In the genomic region with DNA sequence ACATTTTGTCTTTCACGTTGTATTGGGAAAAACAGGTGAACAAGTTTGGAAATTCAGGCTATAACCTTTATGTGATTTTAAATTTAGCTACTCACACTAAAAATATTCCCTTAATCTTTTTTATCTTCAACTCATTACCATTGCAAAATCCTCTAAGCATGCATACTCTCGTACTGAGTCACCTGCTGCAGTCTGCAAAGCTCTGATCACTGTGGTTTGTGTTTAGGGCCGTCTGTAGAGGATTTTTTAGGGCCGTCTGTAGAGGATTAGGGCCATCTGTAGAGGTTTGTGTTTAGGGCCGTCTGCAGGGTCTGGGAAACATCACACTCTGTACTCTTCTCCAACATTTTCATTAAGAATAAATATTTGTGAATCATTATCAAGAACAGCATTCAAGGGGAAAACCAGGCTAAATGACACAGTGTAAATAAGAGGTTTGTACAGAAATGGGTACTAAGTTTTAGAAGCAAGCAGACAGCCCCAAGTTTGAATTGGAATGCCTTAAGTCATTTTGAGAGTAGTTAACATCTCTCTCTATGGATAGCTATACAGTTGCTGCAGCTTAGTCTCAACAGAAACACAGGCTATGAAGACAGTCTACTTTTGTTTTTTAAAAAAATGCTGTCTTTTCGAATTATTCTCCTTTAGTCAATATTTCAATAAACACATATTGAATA, we compare ENCODE assay signal across 8 cellular contexts.
DNase-seq lines count a peak whose midpoint lies in the region; ATAC-seq, FAIRE-seq and TF ChIP-seq lines count a peak whose summit lies in the region.

No MANE protein-coding gene starts in this region.

- TF ChIP-seq CTCF in AG09309 (IDR thresholded peaks at IDR 0.05; ENCODE audit: control insufficient read depth, insufficient read depth, low read depth, low read length, missing control alignments) (no peak), HCT116 (IDR thresholded peaks at IDR 0.05 in 2 of 3, conservative IDR thresholded peaks at IDR 0.05 in 1 of 3; ENCODE audit: borderline replicate concordance in 1 of 3, insufficient read depth in 1 of 3, low read depth in 2 of 3, low read length in 2 of 3) (no peak), testis (IDR thresholded peaks at IDR 0.05) (no peak)

- no peak overlapping the region for H3K4me2 ChIP-seq in HCT116 (ENCODE audit: low read length)

- DNase-seq in AG09309 (ENCODE audit: low read depth) (peak; percentile 78), HCT116 (ENCODE audit: low read depth, low spot score) (no peak), RCC 7860 (ENCODE audit: low spot score) (peak; percentile 80), right cardiac atrium (no peak), NCI-H2171 treated with DMSO at 0.1 percent for 48 hours (lab: John Stamatoyannopoulos, UW) (no peak), LoVo (ENCODE audit: low spot score) (no peak), hippocampal formation (lab: John Stamatoyannopoulos, UW) (no peak), testis (no peak)

- no peaks in the 10 kb centered on the region for H3K79me2 ChIP-seq in HCT116 (ENCODE audit: insufficient read depth, low read length)

- TF ChIP-seq POLR2A in HCT116 (IDR thresholded peaks at IDR 0.05; ENCODE audit: borderline replicate concordance, extremely low read depth, insufficient read depth, insufficient read length) (no peak), testis (IDR thresholded peaks at IDR 0.05) (no peak)

- ATAC-seq in HCT116 (peak; percentile 52; the same call in 1 of the 2 replicates), right cardiac atrium (peak; percentile 55 to 56)

- no peak overlapping the region for H3K9ac ChIP-seq in HCT116 (ENCODE audit: low read length)

- H3K27me3 ChIP-seq in HCT116 (ENCODE audit: insufficient read depth, low read length) (no peaks in the 10 kb centered on the region), right cardiac atrium (ENCODE audit: control insufficient read depth, insufficient read depth) (no peaks in the 10 kb centered on the region), testis (no peaks in the 10 kb centered on the region)

- H3K9me3 ChIP-seq in HCT116 (ENCODE audit: control insufficient read depth in 1 of 2, insufficient read depth in 1 of 2, low read depth in 1 of 2, low read length in 2 of 2) (no peaks in the 10 kb centered on the region), right cardiac atrium (ENCODE audit: control insufficient read depth, low read length) (no peaks in the 10 kb centered on the region), testis (no peaks in the 10 kb centered on the region)

- POLR2A ChIA-PET in HCT116 (lab: Charles Lee): no interaction called here

- FAIRE-seq in RCC 7860 (lab: Jason Lieb, UNC): peak; percentile 93

- no peak overlapping the region for H3K4me3 ChIP-seq in AG09309 (ENCODE audit: control insufficient read depth, low read depth, low read length)
- no peak overlapping the region for H3K4me3 ChIP-seq in HCT116 (replicated peaks in 1 of 2; ENCODE audit: low read depth in 1 of 2, low read length in 2 of 2)
- peak overlapping the region; percentile 5 for H3K4me3 ChIP-seq in right cardiac atrium (ENCODE audit: low read length)
- H3K4me3 ChIP-seq in testis: no peak overlapping the region

- CTCF ChIA-PET in HCT116 (lab: Charles Lee): no interaction called here

- no peak overlapping the region for H2AFZ ChIP-seq in HCT116 (ENCODE audit: low read depth, low read length, poor library complexity, severe bottlenecking)

- no peak overlapping the region for H3K27ac ChIP-seq in HCT116 (ENCODE audit: low read depth, low read length)
- H3K27ac ChIP-seq in right cardiac atrium (ENCODE audit: low read length): no peak overlapping the region
- H3K27ac ChIP-seq in testis: no peak overlapping the region

- H3K4me1 ChIP-seq in HCT116 (ENCODE audit: control insufficient read depth in 1 of 2, insufficient read depth in 2 of 2, low read length in 2 of 2) (no peaks in the 10 kb centered on the region), right cardiac atrium (ENCODE audit: control insufficient read depth, insufficient read depth, low read length) (peaks cover 2% of the 10 kb centered on the region), testis (no peaks in the 10 kb centered on the region)

- intact Hi-C loops in HCT116 (cut with micrococcal nuclease): no loop called here
- intact Hi-C loops in right cardiac atrium (cut with DNase I): no loop called here
- intact Hi-C loops in testis (cut with DNase I; ENCODE audit: low total_unique reads): no loop called here

- RAD21 ChIA-PET in HCT116 (lab: Charles Lee; ENCODE audit: low non-redundant PET in 1 of 2, low total read pairs in 2 of 2, uncharacterized antibody in 2 of 2, unreplicated experiment in 2 of 2): no interaction called here

- no peaks in the 10 kb centered on the region for H4K20me1 ChIP-seq in HCT116 (ENCODE audit: insufficient read depth)

- H3K36me3 ChIP-seq in HCT116 (ENCODE audit: control insufficient read depth in 1 of 2, insufficient read depth in 2 of 2, low read length in 2 of 2) (no peaks in the 10 kb centered on the region), testis (ENCODE audit: low read depth, missing control alignments) (no peaks in the 10 kb centered on the region)

- no peaks in the 10 kb centered on the region for H3K9me2 ChIP-seq in HCT116 (ENCODE audit: insufficient read depth)

- WGBS in right cardiac atrium: 31% methylated on average over 6 of the region's 6 CpGs
- 49 to 50% methylated on average over 6 of the region's 6 CpGs for whole genome bisulfite sequencing in testis, 2 donors

- no peak for TF ChIP-seq RAD21 in HCT116 (IDR thresholded peaks at IDR 0.05; ENCODE audit: low read depth)

- no TSS peak for BruUV-seq in HCT116 (replicated peaks; lab: Mats Ljungman, UMichigan)

TF ChIP-seq in HCT116, 20 proteins besides CTCF, POLR2A, EP300 and RAD21 (continues in another document):
- no peak for TF ChIP-seq YY1 (IDR thresholded peaks at IDR 0.05; ENCODE audit: extremely low read depth, insufficient replicate concordance, low read depth, low read length)
- TF ChIP-seq, protein P1, sequence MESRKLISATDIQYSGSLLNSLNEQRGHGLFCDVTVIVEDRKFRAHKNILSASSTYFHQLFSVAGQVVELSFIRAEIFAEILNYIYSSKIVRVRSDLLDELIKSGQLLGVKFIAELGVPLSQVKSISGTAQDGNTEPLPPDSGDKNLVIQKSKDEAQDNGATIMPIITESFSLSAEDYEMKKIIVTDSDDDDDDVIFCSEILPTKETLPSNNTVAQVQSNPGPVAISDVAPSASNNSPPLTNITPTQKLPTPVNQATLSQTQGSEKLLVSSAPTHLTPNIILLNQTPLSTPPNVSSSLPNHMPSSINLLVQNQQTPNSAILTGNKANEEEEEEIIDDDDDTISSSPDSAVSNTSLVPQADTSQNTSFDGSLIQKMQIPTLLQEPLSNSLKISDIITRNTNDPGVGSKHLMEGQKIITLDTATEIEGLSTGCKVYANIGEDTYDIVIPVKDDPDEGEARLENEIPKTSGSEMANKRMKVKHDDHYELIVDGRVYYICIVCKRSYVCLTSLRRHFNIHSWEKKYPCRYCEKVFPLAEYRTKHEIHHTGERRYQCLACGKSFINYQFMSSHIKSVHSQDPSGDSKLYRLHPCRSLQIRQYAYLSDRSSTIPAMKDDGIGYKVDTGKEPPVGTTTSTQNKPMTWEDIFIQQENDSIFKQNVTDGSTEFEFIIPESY (IDR thresholded peaks at IDR 0.05; ENCODE audit: extremely low read depth, insufficient replicate concordance, low read length): no peak
- no peak for TF ChIP-seq ZFX (IDR thresholded peaks at IDR 0.05)
- no peak for TF ChIP-seq EGR1 (IDR thresholded peaks at IDR 0.05; ENCODE audit: low read depth)
- TF ChIP-seq SP1 (IDR thresholded peaks at IDR 0.05; ENCODE audit: low read depth): no peak
- no peak for TF ChIP-seq EZH2 (IDR thresholded peaks at IDR 0.05)
- no peak for TF ChIP-seq POLR2AphosphoS5 (IDR thresholded peaks at IDR 0.05; ENCODE audit: low read depth, low read length)
- TF ChIP-seq, protein P2, sequence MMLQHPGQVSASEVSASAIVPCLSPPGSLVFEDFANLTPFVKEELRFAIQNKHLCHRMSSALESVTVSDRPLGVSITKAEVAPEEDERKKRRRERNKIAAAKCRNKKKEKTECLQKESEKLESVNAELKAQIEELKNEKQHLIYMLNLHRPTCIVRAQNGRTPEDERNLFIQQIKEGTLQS (IDR thresholded peaks at IDR 0.05): no peak
- TF ChIP-seq, protein P3, sequence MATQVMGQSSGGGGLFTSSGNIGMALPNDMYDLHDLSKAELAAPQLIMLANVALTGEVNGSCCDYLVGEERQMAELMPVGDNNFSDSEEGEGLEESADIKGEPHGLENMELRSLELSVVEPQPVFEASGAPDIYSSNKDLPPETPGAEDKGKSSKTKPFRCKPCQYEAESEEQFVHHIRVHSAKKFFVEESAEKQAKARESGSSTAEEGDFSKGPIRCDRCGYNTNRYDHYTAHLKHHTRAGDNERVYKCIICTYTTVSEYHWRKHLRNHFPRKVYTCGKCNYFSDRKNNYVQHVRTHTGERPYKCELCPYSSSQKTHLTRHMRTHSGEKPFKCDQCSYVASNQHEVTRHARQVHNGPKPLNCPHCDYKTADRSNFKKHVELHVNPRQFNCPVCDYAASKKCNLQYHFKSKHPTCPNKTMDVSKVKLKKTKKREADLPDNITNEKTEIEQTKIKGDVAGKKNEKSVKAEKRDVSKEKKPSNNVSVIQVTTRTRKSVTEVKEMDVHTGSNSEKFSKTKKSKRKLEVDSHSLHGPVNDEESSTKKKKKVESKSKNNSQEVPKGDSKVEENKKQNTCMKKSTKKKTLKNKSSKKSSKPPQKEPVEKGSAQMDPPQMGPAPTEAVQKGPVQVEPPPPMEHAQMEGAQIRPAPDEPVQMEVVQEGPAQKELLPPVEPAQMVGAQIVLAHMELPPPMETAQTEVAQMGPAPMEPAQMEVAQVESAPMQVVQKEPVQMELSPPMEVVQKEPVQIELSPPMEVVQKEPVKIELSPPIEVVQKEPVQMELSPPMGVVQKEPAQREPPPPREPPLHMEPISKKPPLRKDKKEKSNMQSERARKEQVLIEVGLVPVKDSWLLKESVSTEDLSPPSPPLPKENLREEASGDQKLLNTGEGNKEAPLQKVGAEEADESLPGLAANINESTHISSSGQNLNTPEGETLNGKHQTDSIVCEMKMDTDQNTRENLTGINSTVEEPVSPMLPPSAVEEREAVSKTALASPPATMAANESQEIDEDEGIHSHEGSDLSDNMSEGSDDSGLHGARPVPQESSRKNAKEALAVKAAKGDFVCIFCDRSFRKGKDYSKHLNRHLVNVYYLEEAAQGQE (IDR thresholded peaks at IDR 0.05; ENCODE audit: low read depth): no peak
- TF ChIP-seq CEBPB (IDR thresholded peaks at IDR 0.05; ENCODE audit: low read depth): no peak
- no peak for TF ChIP-seq SIN3A (IDR thresholded peaks at IDR 0.05; ENCODE audit: low read depth)
- no peak for TF ChIP-seq EZH2phosphoT487 (IDR thresholded peaks at IDR 0.05; ENCODE audit: borderline replicate concordance)
- no peak for TF ChIP-seq SRF (IDR thresholded peaks at IDR 0.05; ENCODE audit: low read depth)
- TF ChIP-seq, protein P4, sequence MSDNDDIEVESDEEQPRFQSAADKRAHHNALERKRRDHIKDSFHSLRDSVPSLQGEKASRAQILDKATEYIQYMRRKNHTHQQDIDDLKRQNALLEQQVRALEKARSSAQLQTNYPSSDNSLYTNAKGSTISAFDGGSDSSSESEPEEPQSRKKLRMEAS (IDR thresholded peaks at IDR 0.05): no peak
- TF ChIP-seq TCF7L2 (IDR thresholded peaks at IDR 0.05; ENCODE audit: borderline replicate concordance, extremely low read depth, insufficient read depth, insufficient read length): no peak
- no peak for TF ChIP-seq JUND (IDR thresholded peaks at IDR 0.05)

Comparison
In these comparisons a context has a peak if more than half of its experiments do, and no peak if none do; other contexts are left out.
1. DNase-seq: peak in AG09309 (single experiment) and RCC 7860 (single experiment); none in HCT116 (single experiment), right cardiac atrium (0 of 3), NCI-H2171 treated with DMSO at 0.1 percent for 48 hours (single experiment), LoVo (single experiment), hippocampal formation (0 of 2) and testis (single experiment).